14 cellular contexts compared by ENCODE assay signal in genomic region chr22:40401981-40402406, GRCh38. TPM values are rescaled to one million over a fixed set of nuclear protein-coding genes. Genes with fewer than 3 reads are reported as not detected.
DNase-seq lines count a peak whose midpoint lies in the region; ATAC-seq, FAIRE-seq and TF ChIP-seq lines count a peak whose summit lies in the region.
"Had no signal": no experiment of that assay in that cellular context is flagged by ENCODE, and none has a peak within 500 bp of the region (broad histone marks: within the 10 kb centered on the region; RNA-seq: fewer than 3 reads in every experiment).

No MANE protein-coding gene starts in this region.

- peak; percentile 61 for FAIRE-seq in GM12892 (lab: Jason Lieb, UNC)

- no peak for TF ChIP-seq POLR2A in GM12892 (IDR thresholded peaks at IDR 0.05; ENCODE audit: low read depth, low read length)

- intact Hi-C loops in activated T-helper 1 cell treated with anti-CD3 and anti-CD28 coated beads, Interleukin-12 subunit alpha, Interleukin-12 subunit beta, Interleukin-2, Interleukin-4 antibody, amounts not matched to agents 30 ng/mL and 10 ng/mL and 1 ng/mL, durations not matched to agents 14 hours and 24 hours and 36 hours (cut with micrococcal nuclease) = loop anchor here (2.0 kb wide), 2 partner anchors 17 to 31 kb away; partner anchors contain the start of gene SGSM3
- intact Hi-C loops in natural killer cell (cut with micrococcal nuclease) = no loop called here

- TF ChIP-seq CTCF in natural killer cell (IDR thresholded peaks at IDR 0.05) = no peak

- peaks cover 0 to 2% (median 0%) of the 10 kb centered on the region in 7 donors for H3K9me3 Mint-ChIP-seq in CD4-positive, CD25-positive, alpha-beta regulatory T cell
- H3K9me3 Mint-ChIP-seq in activated T-helper 1 cell treated with anti-CD3 and anti-CD28 coated beads, Interleukin-12 subunit alpha, Interleukin-12 subunit beta, Interleukin-2, Interleukin-4 antibody, amounts not matched to agents 30 ng/mL and 10 ng/mL and 1 ng/mL, durations not matched to agents 14 hours and 24 hours and 36 hours = no peaks in the 10 kb centered on the region
- H3K9me3 Mint-ChIP-seq in natural killer cell = no peaks in the 10 kb centered on the region

- no peaks in the 10 kb centered on the region for H3K27me3 ChIP-seq in CD4-positive, CD25-positive, alpha-beta regulatory T cell (ENCODE audit: control insufficient read depth, insufficient read depth, low read length)
- H3K27me3 ChIP-seq: body of pancreas, hepatocyte, tibial nerve had no signal

- H3K36me3 Mint-ChIP-seq in CD4-positive, CD25-positive, alpha-beta regulatory T cell = peaks cover 21% of the 10 kb centered on the region
- peaks cover 29% of the 10 kb centered on the region for H3K36me3 Mint-ChIP-seq in activated T-helper 1 cell treated with anti-CD3 and anti-CD28 coated beads, Interleukin-12 subunit alpha, Interleukin-12 subunit beta, Interleukin-2, Interleukin-4 antibody, amounts not matched to agents 30 ng/mL and 10 ng/mL and 1 ng/mL, durations not matched to agents 14 hours and 24 hours and 36 hours (ENCODE audit: low read depth)
- peaks cover 8% of the 10 kb centered on the region for H3K36me3 Mint-ChIP-seq in natural killer cell

- ATAC-seq in CD4-positive, CD25-positive, alpha-beta regulatory T cell (ENCODE audit: low read depth in 2 of 2) = peak in 1 of 2 donors; percentile 1
- peak; percentile 18 to 42 (median 40) for ATAC-seq in natural killer cell
- no peak for ATAC-seq in HG02970 (IDR thresholded peaks at IDR 0.05; ENCODE audit: low FRiP score, unreplicated experiment)
- ATAC-seq: body of pancreas, left colon had no signal

- DNase-seq in CD4-positive, CD25-positive, alpha-beta regulatory T cell = no peak
- no peak for DNase-seq in GM12892 (ENCODE audit: insufficient read length)
- no peak for DNase-seq in activated T-helper 1 cell treated with anti-CD3 and anti-CD28 coated beads, Interleukin-12 subunit alpha, Interleukin-12 subunit beta, Interleukin-2, Interleukin-4 antibody, amounts not matched to agents 30 ng/mL and 10 ng/mL and 1 ng/mL, durations not matched to agents 14 hours and 24 hours and 36 hours (ENCODE audit: low spot score)
- DNase-seq in natural killer cell = no peak
- no peak for DNase-seq in GM19238 (ENCODE audit: insufficient read length, low spot score)
- DNase-seq in NCI-H1930 (lab: John Stamatoyannopoulos, UW) = no peak
- DNase-seq: left colon, NCI-H1048, Right ventricle myocardium superior, T1000 had no signal

- H3K4me1 ChIP-seq in CD4-positive, CD25-positive, alpha-beta regulatory T cell (ENCODE audit: control insufficient read depth, insufficient read depth, low read length, poor library complexity, severe bottlenecking) = peaks cover 52% of the 10 kb centered on the region

- H3K27ac Mint-ChIP-seq in CD4-positive, CD25-positive, alpha-beta regulatory T cell = peak overlapping the region; percentile 74 to 92 (median 92)
- H3K27ac Mint-ChIP-seq in activated T-helper 1 cell treated with anti-CD3 and anti-CD28 coated beads, Interleukin-12 subunit alpha, Interleukin-12 subunit beta, Interleukin-2, Interleukin-4 antibody, amounts not matched to agents 30 ng/mL and 10 ng/mL and 1 ng/mL, durations not matched to agents 14 hours and 24 hours and 36 hours = peak overlapping the region; percentile 69
- peak overlapping the region; percentile 80 to 87 for H3K27ac Mint-ChIP-seq in natural killer cell

- H3K27ac ChIP-seq in CD4-positive, CD25-positive, alpha-beta regulatory T cell (ENCODE audit: insufficient read depth, low read length, poor library complexity, severe bottlenecking) = peak overlapping the region; percentile 68
- H3K27ac ChIP-seq: hepatocyte, tibial nerve had no signal

- peaks cover 27 to 67% (median 51%) of the 10 kb centered on the region in 4 donors for H3K4me1 Mint-ChIP-seq in CD4-positive, CD25-positive, alpha-beta regulatory T cell
- peaks cover 36% of the 10 kb centered on the region for H3K4me1 Mint-ChIP-seq in activated T-helper 1 cell treated with anti-CD3 and anti-CD28 coated beads, Interleukin-12 subunit alpha, Interleukin-12 subunit beta, Interleukin-2, Interleukin-4 antibody, amounts not matched to agents 30 ng/mL and 10 ng/mL and 1 ng/mL, durations not matched to agents 14 hours and 24 hours and 36 hours (ENCODE audit: low read depth)
- peaks cover 56 to 69% of the 10 kb centered on the region in 2 donors for H3K4me1 Mint-ChIP-seq in natural killer cell

- peaks cover 31% of the 10 kb centered on the region for H3K36me3 ChIP-seq in CD4-positive, CD25-positive, alpha-beta regulatory T cell (ENCODE audit: control insufficient read depth, insufficient read depth, low read length)

- no peaks in the 10 kb centered on the region for H3K27me3 Mint-ChIP-seq in CD4-positive, CD25-positive, alpha-beta regulatory T cell
- H3K27me3 Mint-ChIP-seq in activated T-helper 1 cell treated with anti-CD3 and anti-CD28 coated beads, Interleukin-12 subunit alpha, Interleukin-12 subunit beta, Interleukin-2, Interleukin-4 antibody, amounts not matched to agents 30 ng/mL and 10 ng/mL and 1 ng/mL, durations not matched to agents 14 hours and 24 hours and 36 hours (ENCODE audit: insufficient read depth) = no peaks in the 10 kb centered on the region
- no peaks in the 10 kb centered on the region for H3K27me3 Mint-ChIP-seq in natural killer cell (ENCODE audit: low read depth in 2 of 2)

- H3K4me3 Mint-ChIP-seq in CD4-positive, CD25-positive, alpha-beta regulatory T cell = peak overlapping the region; percentile 60 to 91 (median 79)
- peak overlapping the region; percentile 59 for H3K4me3 Mint-ChIP-seq in activated T-helper 1 cell treated with anti-CD3 and anti-CD28 coated beads, Interleukin-12 subunit alpha, Interleukin-12 subunit beta, Interleukin-2, Interleukin-4 antibody, amounts not matched to agents 30 ng/mL and 10 ng/mL and 1 ng/mL, durations not matched to agents 14 hours and 24 hours and 36 hours
- H3K4me3 Mint-ChIP-seq in natural killer cell = peak overlapping the region; percentile 91

- H3K4me3 ChIP-seq in CD4-positive, CD25-positive, alpha-beta regulatory T cell (ENCODE audit: low read depth, low read length) = peak overlapping the region; percentile 76
- H3K4me3 ChIP-seq: body of pancreas, hepatocyte, tibial nerve had no signal

- H3K9me3 ChIP-seq in CD4-positive, CD25-positive, alpha-beta regulatory T cell (ENCODE audit: control insufficient read depth in 2 of 2, low read length in 2 of 2) = no peaks in the 10 kb centered on the region
- H3K9me3 ChIP-seq: body of pancreas, tibial nerve had no signal

RNA-seq across cellular contexts. Expression of gene SGSM3, which starts 31.6 kb away (rescaled TPM):
- total RNA-seq in CD4-positive, CD25-positive, alpha-beta regulatory T cell = 83.3 TPM
- 10 to 100 TPM; 26.8 to 35.6 (median 31.1) TPM for polyA plus RNA-seq in CD4-positive, CD25-positive, alpha-beta regulatory T cell
- 48.3 TPM for polyA plus RNA-seq in GM12892 (2012; ENCODE audit: missing spikeins)
- total RNA-seq in activated T-helper 1 cell treated with anti-CD3 and anti-CD28 coated beads, Interleukin-12 subunit alpha, Interleukin-12 subunit beta, Interleukin-2, Interleukin-4 antibody, amounts not matched to agents 30 ng/mL and 10 ng/mL and 1 ng/mL, durations not matched to agents 14 hours and 24 hours and 36 hours = 46.2 and 53.2 TPM in 2 replicates
- 10 to 100 TPM; 74.4 to 93.2 (median 76.3) TPM for total RNA-seq in natural killer cell

RNA-seq across cellular contexts. Expression of gene ADSL, which starts 55.7 kb away (rescaled TPM):
- 66.5 TPM for total RNA-seq in CD4-positive, CD25-positive, alpha-beta regulatory T cell
- polyA plus RNA-seq in CD4-positive, CD25-positive, alpha-beta regulatory T cell = 100 to 1,000 TPM; 122 to 134 (median 130) TPM
- 142 TPM for polyA plus RNA-seq in GM12892 (2012; ENCODE audit: missing spikeins)
- total RNA-seq in activated T-helper 1 cell treated with anti-CD3 and anti-CD28 coated beads, Interleukin-12 subunit alpha, Interleukin-12 subunit beta, Interleukin-2, Interleukin-4 antibody, amounts not matched to agents 30 ng/mL and 10 ng/mL and 1 ng/mL, durations not matched to agents 14 hours and 24 hours and 36 hours = 156 and 160 TPM in 2 replicates
- 10 to 100 TPM; 31.3 to 49.8 (median 41.2) TPM for total RNA-seq in natural killer cell
